25 cellular contexts compared by ENCODE assay signal in genomic region chr5:14968796-14969195, GRCh38.
"Had no signal": no experiment of that assay in that cellular context is flagged by ENCODE, and none has a peak within 500 bp of the region (broad histone marks: within the 10 kb centered on the region; RNA-seq: fewer than 3 reads in every experiment).

No MANE protein-coding gene starts in this region.

- ATAC-seq: activated CD8-positive, alpha-beta T cell treated with anti-CD3 and anti-CD28 coated beads for 36 hours; activated naive CD4-positive, alpha-beta T cell treated with anti-CD3 and anti-CD28 coated beads, Interleukin-2, amount 50 U/mL, for 72 hours; body of pancreas had no signal

- DNase-seq: activated B cell treated with CpG ODN at 0.5 μM for 24 hours; activated CD4-positive, alpha-beta memory T cell treated with anti-CD3 and anti-CD28 coated beads for 36 hours; activated CD4-positive, alpha-beta T cell treated with anti-CD3 and anti-CD28 coated beads for 4 hours; activated CD4-positive, alpha-beta T cell treated with anti-CD3 and anti-CD28 coated beads, Interleukin-2, amount 10 ng/mL, durations not matched to agents 24 days and 14 days; activated CD4-positive, alpha-beta T cell treated with anti-CD3 and anti-CD28 coated beads, Interleukin-2, amount 50 U/mL, for 1 hour; activated CD4-positive, alpha-beta T cell treated with anti-CD3 and anti-CD28 coated beads, Interleukin-2, amount 50 U/mL, for 4 hours; activated CD4-positive, CD25-positive, alpha-beta regulatory T cell treated with anti-CD3 and anti-CD28 coated beads, Interleukin-2, amount 50 U/mL, for 72 hours; activated CD8-positive, alpha-beta memory T cell treated with anti-CD3 and anti-CD28 coated beads, Interleukin-2, amount 50 U/mL, for 48 hours; activated CD8-positive, alpha-beta T cell treated with anti-CD3 and anti-CD28 coated beads for 36 hours; activated effector memory CD4-positive, alpha-beta T cell treated with Interleukin-2 at 50 U/mL for 16 hours; activated gamma-delta T cell; activated naive CD4-positive, alpha-beta T cell treated with anti-CD3 and anti-CD28 coated beads, Interleukin-2, amount 10 ng/mL, durations not matched to agents 7 days and 5 days; activated naive CD4-positive, alpha-beta T cell treated with Interleukin-2 at 50 U/mL for 16 hours; activated naive CD8-positive, alpha-beta T cell treated with anti-CD3 and anti-CD28 coated beads for 36 hours; activated T-cell treated with anti-CD3 and anti-CD28 coated beads, Interleukin-2, amount 50 U/mL, for 24 hours; activated T-cell treated with anti-CD3 and anti-CD28 coated beads, Interleukin-2, amount 50 U/mL, for 48 hours; adrenal gland; amniotic stem cell; aorta; body of pancreas; brain microvascular endothelial cell; central memory CD4-positive, alpha-beta T cell; T-helper 2 cell; T-helper 9 cell had no signal
